8 cellular contexts compared by ENCODE assay signal in genomic region chr16:2474877-2475412, GRCh38. TPM values are rescaled to one million over a fixed set of nuclear protein-coding genes. Genes with fewer than 3 reads are reported as not detected.
DNase-seq lines count a peak whose midpoint lies in the region; ATAC-seq and TF ChIP-seq lines count a peak whose summit lies in the region.

Gene TBC1D24, plus strand, starts transcription at chr16:2475127. Its CDS starts 21,022 bp downstream, at chr16:2496149.

- H4K8ac ChIP-seq in IMR-90 (ENCODE audit: low read depth in 2 of 2, low read length in 2 of 2): peak within 1 kb of the TSS; percentile 67 to 82

- peak within 1 kb of the TSS; percentile 65 for H3K23ac ChIP-seq in IMR-90 (ENCODE audit: low read depth, low read length)

- H3K27me3 ChIP-seq in CD8-positive, alpha-beta T cell (ENCODE audit: insufficient read depth, low read length): peaks cover 11% of the 10 kb centered on the region
- H3K27me3 ChIP-seq in IMR-90 (ENCODE audit: control insufficient read depth, insufficient read depth, low read length): no peaks in the 10 kb centered on the region; the same call in 1 of the 2 replicates

- peak within 1 kb of the TSS; percentile 24; the same call in 1 of the 2 replicates for H3K18ac ChIP-seq in IMR-90 (ENCODE audit: low read depth, low read length)

- CTCF ChIA-PET in CD8-positive, alpha-beta T cell (lab: Charles Lee): interaction anchor here (1.1 to 1.5 kb wide), 4 partner anchors 11 to 30 kb away, joined by 3 to 7 read pairs (median 3); no protein-coding TSS in a partner anchor
- CTCF ChIA-PET in IMR-90 (lab: Yijun Ruan, JAX): interaction anchor here (0.6 kb wide), 1 partner anchor 8 kb away, joined by 3 read pairs; no protein-coding TSS in a partner anchor

- TF ChIP-seq CTCF in CD8-positive, alpha-beta T cell (IDR thresholded peaks at IDR 0.05): no peak
- TF ChIP-seq CTCF in IMR-90 (conservative IDR thresholded peaks at IDR 0.05; ENCODE audit: low read depth, low read length) (no peak), fibroblast of villous mesenchyme (IDR thresholded peaks at IDR 0.05; ENCODE audit: insufficient read depth, low read depth, low read length) (no peak), nephron progenitor cell (IDR thresholded peaks at IDR 0.05) (no peak)

- peaks cover 24% of the 10 kb centered on the region for H3K4me1 Mint-ChIP-seq in CD8-positive, alpha-beta T cell (ENCODE audit: low read depth)
- peaks cover 29% of the 10 kb centered on the region for H3K4me1 Mint-ChIP-seq in nephron progenitor cell

- peak within 1 kb of the TSS; percentile 90 for H3K4ac ChIP-seq in IMR-90 (ENCODE audit: low read depth, low read length)

- peak within 1 kb of the TSS; percentile 90 for H2AFZ ChIP-seq in IMR-90 (replicated peaks; ENCODE audit: low read length, poor library complexity)

- no peak within 1 kb of the TSS for H3K27ac ChIP-seq in CD8-positive, alpha-beta T cell (ENCODE audit: low read depth, low read length)
- peak within 1 kb of the TSS; percentile 92 for H3K27ac ChIP-seq in IMR-90 (ENCODE audit: insufficient read depth, low read length)

- peaks cover 10 to 62% of the 10 kb centered on the region in 2 experiments; a peak in 3 of 4 replicates for H3K79me1 ChIP-seq in IMR-90 (ENCODE audit: low read depth in 1 of 2, low read length in 2 of 2)

- POLR2A ChIA-PET in CD8-positive, alpha-beta T cell (lab: Charles Lee): interaction anchor here (0.7 to 1.2 kb wide), 5 partner anchors 15 to 320 kb away, joined by 3 to 5 read pairs (median 3); partner anchors contain the start of genes ABCA3, TEDC2 and TRAF7
- POLR2A ChIA-PET in IMR-90 (lab: Charles Lee; ENCODE audit: unreplicated experiment): interaction anchor here (0.6 kb wide), 2 partner anchors 211 to 243 kb away, joined by 6 to 7 read pairs; no protein-coding TSS in a partner anchor

- H2BK5ac ChIP-seq in IMR-90 (ENCODE audit: low read depth, low read length, poor library complexity, severe bottlenecking): peak within 1 kb of the TSS; percentile 88

- DNase-seq in CD8-positive, alpha-beta T cell: peak; percentile 48 to 88 (median 76)
- DNase-seq in IMR-90 (peak; percentile 72), SHP77 (lab: John Stamatoyannopoulos, UW) (peak; percentile 64 to 79), activated gamma-delta T cell treated with Interleukin-2 at 50 U/mL for 16 hours (peak; percentile 80), fibroblast of villous mesenchyme (ENCODE audit: low read depth) (peak; percentile 83), nephron progenitor cell (peak; percentile 95)
- peak; percentile 71 for DNase-seq in stimulated activated naive CD4-positive, alpha-beta T cell treated with Interleukin-2 at 50 U/mL for 16 hours (lab: John Stamatoyannopoulos, UW)

- H3K9ac ChIP-seq in IMR-90 (ENCODE audit: low read depth, low read length): peak within 1 kb of the TSS; percentile 89

- H3K27ac Mint-ChIP-seq in CD8-positive, alpha-beta T cell: no peak within 1 kb of the TSS
- no peak within 1 kb of the TSS for H3K27ac Mint-ChIP-seq in nephron progenitor cell

- peak within 1 kb of the TSS; percentile 70 for H3K4me3 ChIP-seq in CD8-positive, alpha-beta T cell (ENCODE audit: low read depth, low read length)
- peak within 1 kb of the TSS; percentile 92 for H3K4me3 ChIP-seq in IMR-90 (ENCODE audit: insufficient read depth, low read depth, low read length)
- H3K4me3 ChIP-seq in fibroblast of villous mesenchyme (ENCODE audit: low read depth, low read length): peak within 1 kb of the TSS; percentile 71

- no peak for TF ChIP-seq RAD21 in IMR-90 (IDR thresholded peaks at IDR 0.05; ENCODE audit: low read length)

- H2AK9ac ChIP-seq in IMR-90 (replicated peaks; ENCODE audit: low read depth, low read length, poor library complexity): peak within 1 kb of the TSS; percentile 95

- peak within 1 kb of the TSS; percentile 87 for H2AK5ac ChIP-seq in IMR-90 (ENCODE audit: low read depth, low read length)

- intact Hi-C loops in CD8-positive, alpha-beta T cell (cut with DNase I, micrococcal nuclease): loop anchor here (1.0 to 2.0 kb wide), 7 partner anchors 12 to 320 kb away; partner anchors contain the start of genes ATP6V0C (in 2 of the 2), CCNF (in 2 of the 2), AMDHD2 (in 1 of the 2) and TEDC2 (in 1 of the 2)
- intact Hi-C loops in IMR-90 (cut with micrococcal nuclease): loop anchor here (1.0 kb wide), 1 partner anchor 26 kb away; no protein-coding TSS in a partner anchor

- no peaks in the 10 kb centered on the region for H3K36me3 ChIP-seq in CD8-positive, alpha-beta T cell (ENCODE audit: insufficient read depth, low read length)
- no peaks in the 10 kb centered on the region for H3K36me3 ChIP-seq in IMR-90 (ENCODE audit: control insufficient read depth, insufficient read depth, low read length)

- no peak within 1 kb of the TSS for H2BK120ac ChIP-seq in IMR-90 (ENCODE audit: low read depth, low read length)

- H3K9me3 ChIP-seq in CD8-positive, alpha-beta T cell (ENCODE audit: low read length): no peaks in the 10 kb centered on the region
- H3K9me3 ChIP-seq in IMR-90 (ENCODE audit: control insufficient read depth, insufficient read depth, low read length): no peaks in the 10 kb centered on the region

- in situ Hi-C loops in IMR-90 (cut with MboI; ENCODE audit: low sequenced_read_pairs): no loop called here

- peak within 1 kb of the TSS; percentile 97 for H3K4me2 ChIP-seq in IMR-90 (ENCODE audit: low read depth, low read length)

- H3K27me3 Mint-ChIP-seq in CD8-positive, alpha-beta T cell (ENCODE audit: low read depth): peaks cover 15% of the 10 kb centered on the region
- H3K27me3 Mint-ChIP-seq in nephron progenitor cell (ENCODE audit: low read depth, poor library complexity): peaks cover 26% of the 10 kb centered on the region

- H3K14ac ChIP-seq in IMR-90 (replicated peaks; ENCODE audit: low read depth, low read length): peak within 1 kb of the TSS; percentile 51

- ATAC-seq in CD8-positive, alpha-beta T cell: peak; percentile 61
- ATAC-seq in GM19452 (IDR thresholded peaks at IDR 0.05; ENCODE audit: unreplicated experiment) (peak; percentile 56), IMR-90 (ENCODE audit: low read depth) (peak; percentile 79)

- dilution Hi-C loops in IMR-90 (cut with HindIII; ENCODE audit: low sequenced_read_pairs, unreplicated experiment): no loop called here

- peak; percentile 40; the same call in 1 of the 2 replicates for TF ChIP-seq POLR2A in IMR-90 (IDR thresholded peaks at IDR 0.05; ENCODE audit: low read depth, low read length)

- WGBS in IMR-90 (ENCODE audit: extremely low coverage in 2 of 2, insufficient read length in 1 of 2), 2 experiments: 1% methylated on average over 32 of the region's 77 CpGs; no CpG with 5 or more reads in 1 of the 2 experiments

- H2BK15ac ChIP-seq in IMR-90 (ENCODE audit: low read depth, low read length): no peak within 1 kb of the TSS

- no peak within 1 kb of the TSS for H2BK20ac ChIP-seq in IMR-90 (ENCODE audit: low read depth, low read length)

- H3K56ac ChIP-seq in IMR-90 (ENCODE audit: extremely low read depth, insufficient read depth, low read length): 0 out of 2 replicates have a peak within 1 kb of the TSS, but pooled peaks have one; percentile 12

- H4K20me1 ChIP-seq in IMR-90 (ENCODE audit: insufficient read depth, low read length): peaks cover 28% of the 10 kb centered on the region

- peaks cover 3% of the 10 kb centered on the region; the same call in 1 of the 2 replicates for H3K9me1 ChIP-seq in IMR-90 (ENCODE audit: insufficient read depth, low read length)

- peak within 1 kb of the TSS; percentile 79 for H4K91ac ChIP-seq in IMR-90 (ENCODE audit: insufficient read depth, low read depth, low read length)

- H3K4me3 Mint-ChIP-seq in CD8-positive, alpha-beta T cell: peak within 1 kb of the TSS; percentile 77
- peak within 1 kb of the TSS; percentile 76 for H3K4me3 Mint-ChIP-seq in nephron progenitor cell

- H4K5ac ChIP-seq in IMR-90 (ENCODE audit: low read depth, low read length): peak within 1 kb of the TSS; percentile 71; the same call in 1 of the 2 replicates

- peaks cover 29% of the 10 kb centered on the region for H3K4me1 ChIP-seq in CD8-positive, alpha-beta T cell (ENCODE audit: insufficient read depth, low read length)
- peaks cover 15% of the 10 kb centered on the region for H3K4me1 ChIP-seq in IMR-90 (ENCODE audit: control insufficient read depth, insufficient read depth, low read length)

- no peaks in the 10 kb centered on the region for H3K9me3 Mint-ChIP-seq in CD8-positive, alpha-beta T cell
- H3K9me3 Mint-ChIP-seq in nephron progenitor cell: no peaks in the 10 kb centered on the region

- no peaks in the 10 kb centered on the region for H3K36me3 Mint-ChIP-seq in CD8-positive, alpha-beta T cell
- H3K36me3 Mint-ChIP-seq in nephron progenitor cell (ENCODE audit: low read depth): no peaks in the 10 kb centered on the region

- no TSS peak for BruUV-seq in IMR-90 (replicated peaks; lab: Mats Ljungman, UMichigan)

TF ChIP-seq in IMR-90, 13 proteins besides CTCF, POLR2A, EP300 and RAD21:
- TF ChIP-seq BHLHE40 (IDR thresholded peaks at IDR 0.05; ENCODE audit: low read depth, low read length) (peak; percentile 78), MAZ (IDR thresholded peaks at IDR 0.05; ENCODE audit: borderline replicate concordance, low read depth, low read length) (peak; percentile 48; the same call in 1 of the 2 replicates), MAFK (IDR thresholded peaks at IDR 0.05; ENCODE audit: low read depth, low read length) (no peak), CEBPB (IDR thresholded peaks at IDR 0.05; ENCODE audit: low read depth, low read length) (no peak)

RNA-seq across cellular contexts. Expression of gene TBC1D24, which starts in this region (rescaled TPM):
- 1 to 10 TPM; 2.8 to 3.8 TPM for total RNA-seq in CD8-positive, alpha-beta T cell
- total RNA-seq in IMR-90 (2012; rRNA removed) (7.5 and 8.6 TPM in 2 replicates), fibroblast of villous mesenchyme (15.5 and 19.4 TPM in 2 replicates)
- polyA plus RNA-seq in IMR-90 (2012; rRNA removed): 13.4 and 16.2 TPM in 2 replicates
- 6.5 and 11.7 TPM in 2 replicates for polyA plus RNA-seq in IMR-90 (2012; cell fraction: cytosol; rRNA removed)
- polyA plus RNA-seq in IMR-90 (2012; cell fraction: nucleus; rRNA removed; ENCODE audit: low replicate concordance): 28.4 and 53.0 TPM in 2 replicates
